ENCODE assay signal across 15 cellular contexts in the genomic region with DNA sequence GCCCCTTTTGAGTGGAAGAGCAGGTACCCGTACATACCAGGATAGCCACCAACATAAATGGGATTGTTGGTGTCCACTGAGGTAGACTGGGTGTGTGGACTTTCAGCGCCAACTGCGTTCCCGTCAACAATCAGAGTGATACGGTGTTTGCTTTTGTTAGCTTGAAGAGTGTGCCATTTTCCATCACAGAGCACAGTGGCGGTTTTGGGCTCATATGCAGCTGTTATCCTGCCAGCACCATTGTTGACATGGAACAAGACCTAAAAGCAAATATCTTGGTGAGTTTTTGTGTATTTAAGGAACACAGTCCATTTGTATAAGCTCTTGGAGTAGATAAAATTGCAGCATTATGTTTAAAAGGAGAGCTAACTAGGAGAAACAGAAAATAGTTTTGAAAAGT.
"Had no signal": no experiment of that assay in that cellular context is flagged by ENCODE, and none has a peak within 500 bp of the region (broad histone marks: within the 10 kb centered on the region; RNA-seq: fewer than 3 reads in every experiment).

No MANE protein-coding gene starts in this region.

- H3K4me1 Mint-ChIP-seq: activated CD4-positive, alpha-beta T cell treated with anti-CD3 and anti-CD28 coated beads for 36 hours; activated naive CD4-positive, alpha-beta T cell treated with anti-CD3 and anti-CD28 coated beads, Interleukin-2, amount 50 U/mL, for 24 hours; stimulated activated memory B cell treated with anti-CD40 and anti-IgM and Interleukin-4, amounts not matched to agents 10 μg/mL and 1 μg/mL and 100 μg/mL, for 72 hours; WTC11 had no signal

- ATAC-seq: activated CD4-positive, alpha-beta T cell treated with anti-CD3 and anti-CD28 coated beads for 36 hours; natural killer cell treated with Interleukin-12 subunit alpha and Interleukin-12 subunit beta and Interleukin-15 and Interleukin-18, amount 100 ng/mL, for 72 hours; stimulated activated memory B cell treated with anti-CD40 and anti-IgM and Interleukin-4, amounts not matched to agents 10 μg/mL and 1 μg/mL and 100 μg/mL, for 72 hours; WTC11 had no signal

- DNase-seq: activated CD4-positive, alpha-beta T cell treated with anti-CD3 and anti-CD28 coated beads for 36 hours; activated CD4-positive, alpha-beta T cell treated with anti-CD3 and anti-CD28 coated beads, Interleukin-2, amount 50 U/mL, for 48 hours; activated gamma-delta T cell; erythroblast; foreskin melanocyte; spleen; stimulated activated CD4-positive, alpha-beta T cell treated with anti-CD3 and anti-CD28 coated beads, Interleukin-4, amount 100 ng/mL, for 4 hours had no signal

- H3K36me3 Mint-ChIP-seq: activated naive CD4-positive, alpha-beta T cell treated with anti-CD3 and anti-CD28 coated beads, Interleukin-2, amount 50 U/mL, for 24 hours; natural killer cell treated with Interleukin-12 subunit alpha and Interleukin-12 subunit beta and Interleukin-15 and Interleukin-18, amount 100 ng/mL, for 72 hours; stimulated activated memory B cell treated with anti-CD40 and anti-IgM and Interleukin-4, amounts not matched to agents 10 μg/mL and 1 μg/mL and 100 μg/mL, for 72 hours had no signal

- H3K9me3 Mint-ChIP-seq: activated naive CD4-positive, alpha-beta T cell treated with anti-CD3 and anti-CD28 coated beads, Interleukin-2, amount 50 U/mL, for 24 hours; natural killer cell treated with Interleukin-12 subunit alpha and Interleukin-12 subunit beta and Interleukin-15 and Interleukin-18, amount 100 ng/mL, for 72 hours; WTC11 had no signal

- H3K4me3 Mint-ChIP-seq: activated CD4-positive, alpha-beta T cell treated with anti-CD3 and anti-CD28 coated beads for 36 hours; activated naive CD4-positive, alpha-beta T cell treated with anti-CD3 and anti-CD28 coated beads, Interleukin-2, amount 50 U/mL, for 24 hours; natural killer cell treated with Interleukin-12 subunit alpha and Interleukin-12 subunit beta and Interleukin-15 and Interleukin-18, amount 100 ng/mL, for 72 hours; stimulated activated memory B cell treated with anti-CD40 and anti-IgM and Interleukin-4, amounts not matched to agents 10 μg/mL and 1 μg/mL and 100 μg/mL, for 72 hours; WTC11 had no signal

- H3K4me3 ChIP-seq: ascending aorta, breast epithelium, coronary artery, lung, spleen had no signal

- H3K27me3 Mint-ChIP-seq: activated naive CD4-positive, alpha-beta T cell treated with anti-CD3 and anti-CD28 coated beads, Interleukin-2, amount 50 U/mL, for 24 hours; stimulated activated memory B cell treated with anti-CD40 and anti-IgM and Interleukin-4, amounts not matched to agents 10 μg/mL and 1 μg/mL and 100 μg/mL, for 72 hours had no signal

- H3K27ac Mint-ChIP-seq: activated CD4-positive, alpha-beta T cell treated with anti-CD3 and anti-CD28 coated beads for 36 hours; activated naive CD4-positive, alpha-beta T cell treated with anti-CD3 and anti-CD28 coated beads, Interleukin-2, amount 50 U/mL, for 24 hours; natural killer cell treated with Interleukin-12 subunit alpha and Interleukin-12 subunit beta and Interleukin-15 and Interleukin-18, amount 100 ng/mL, for 72 hours; stimulated activated memory B cell treated with anti-CD40 and anti-IgM and Interleukin-4, amounts not matched to agents 10 μg/mL and 1 μg/mL and 100 μg/mL, for 72 hours; WTC11 had no signal
